Comparison of ENCODE assay signal across 22 cellular contexts in genomic region chr17:30112794-30113193, GRCh38. TPM values are rescaled to one million over a fixed set of nuclear protein-coding genes. Genes with fewer than 3 reads are reported as not detected.
DNase-seq lines count a peak whose midpoint lies in the region; ATAC-seq, FAIRE-seq and TF ChIP-seq lines count a peak whose summit lies in the region.
"Had no signal": no experiment of that assay in that cellular context is flagged by ENCODE, and none has a peak within 500 bp of the region (broad histone marks: within the 10 kb centered on the region; RNA-seq: fewer than 3 reads in every experiment).

No MANE protein-coding gene starts in this region.

- H3K4me1 Mint-ChIP-seq in activated CD4-positive, alpha-beta memory T cell treated with anti-CD3 and anti-CD28 coated beads, Interleukin-2, amount 10 ng/mL, durations not matched to agents 7 days and 5 days = peaks cover 30% of the 10 kb centered on the region

- H3K4me3 ChIP-seq in HepG2 (replicated peaks in 1 of 3; ENCODE audit: insufficient read depth in 1 of 3, low read depth in 2 of 3, low read length in 3 of 3) = no peak overlapping the region
- no peak overlapping the region for H3K4me3 ChIP-seq in right lobe of liver
- H3K4me3 ChIP-seq in OCI-LY3 (ENCODE audit: low read length) = no peak overlapping the region
- no peak overlapping the region for H3K4me3 ChIP-seq in colonic mucosa
- H3K4me3 ChIP-seq: pancreas, right atrium auricular region, uterus had no signal

- H3K4me3 Mint-ChIP-seq in activated CD4-positive, alpha-beta memory T cell treated with anti-CD3 and anti-CD28 coated beads, Interleukin-2, amount 10 ng/mL, durations not matched to agents 7 days and 5 days = no peak overlapping the region
- H3K4me3 Mint-ChIP-seq: activated CD4-positive, alpha-beta memory T cell treated with anti-CD3 and anti-CD28 coated beads for 36 hours; activated naive CD4-positive, alpha-beta T cell treated with anti-CD3 and anti-CD28 coated beads, Interleukin-2, amount 50 U/mL, for 24 hours; central memory CD8-positive, alpha-beta T cell; memory B cell had no signal

- no peaks in the 10 kb centered on the region for H3K9me3 Mint-ChIP-seq in activated CD4-positive, alpha-beta memory T cell treated with anti-CD3 and anti-CD28 coated beads, Interleukin-2, amount 10 ng/mL, durations not matched to agents 7 days and 5 days
- H3K9me3 Mint-ChIP-seq: activated CD4-positive, alpha-beta memory T cell treated with anti-CD3 and anti-CD28 coated beads for 36 hours; activated naive CD4-positive, alpha-beta T cell treated with anti-CD3 and anti-CD28 coated beads, Interleukin-2, amount 50 U/mL, for 24 hours; central memory CD8-positive, alpha-beta T cell; memory B cell had no signal

- peaks cover 12% of the 10 kb centered on the region for H3K79me2 ChIP-seq in HepG2 (ENCODE audit: insufficient read depth, low read length)
- H3K79me2 ChIP-seq in OCI-LY3 (ENCODE audit: low read length) = peaks cover 12% of the 10 kb centered on the region

- TF ChIP-seq CTCF in HepG2 (CRISPR knock-in tag; IDR thresholded peaks at IDR 0.05) (no peak), right lobe of liver (IDR thresholded peaks at IDR 0.05) (no peak), OCI-LY3 (IDR thresholded peaks at IDR 0.05; ENCODE audit: low read depth, low read length) (no peak), colonic mucosa (IDR thresholded peaks at IDR 0.05) (no peak)

- in situ Hi-C loops in HepG2 (cut with HindIII; ENCODE audit: extremely low pct_ligation_motif_present, low pct_unique_long_range_greater_than_20kb) = no loop called here

- TF ChIP-seq EP300 in HepG2 (IDR thresholded peaks at IDR 0.05; ENCODE audit: low read depth in 2 of 2, low read length in 2 of 2) (no peak), HepG2 (CRISPR knock-in tag; IDR thresholded peaks at IDR 0.05; ENCODE audit: borderline replicate concordance) (no peak)

- H3K27ac ChIP-seq in HepG2 (ENCODE audit: extremely low read length, insufficient read depth, low read length) (no peak overlapping the region), right lobe of liver (no peak overlapping the region), OCI-LY3 (ENCODE audit: low read length) (no peak overlapping the region), colonic mucosa (peak overlapping the region; percentile 62)
- H3K27ac ChIP-seq: pancreas, right atrium auricular region, uterus had no signal

- H3K9me3 ChIP-seq in HepG2 (ENCODE audit: low read length) (no peaks in the 10 kb centered on the region), right lobe of liver (no peaks in the 10 kb centered on the region), OCI-LY3 (ENCODE audit: insufficient read depth, low read length) (no peaks in the 10 kb centered on the region), colonic mucosa (no peaks in the 10 kb centered on the region)
- H3K9me3 ChIP-seq: pancreas, right atrium auricular region, uterus had no signal

- no TSS peak for BruUV-seq in HepG2 (replicated peaks; lab: Mats Ljungman, UMichigan)

- no peak for FAIRE-seq in HepG2 (lab: Jason Lieb, UNC)
- FAIRE-seq: pancreas, RCC 7860 had no signal

- peaks cover 7% of the 10 kb centered on the region for H3K27me3 Mint-ChIP-seq in activated CD4-positive, alpha-beta memory T cell treated with anti-CD3 and anti-CD28 coated beads, Interleukin-2, amount 10 ng/mL, durations not matched to agents 7 days and 5 days
- H3K27me3 Mint-ChIP-seq: central memory CD8-positive, alpha-beta T cell had no signal

- H3K36me3 ChIP-seq in HepG2 (replicated peaks in 1 of 2; ENCODE audit: control insufficient read depth in 1 of 2, insufficient read depth in 2 of 2, low read length in 2 of 2) = no peaks in the 10 kb centered on the region
- H3K36me3 ChIP-seq in right lobe of liver = no peaks in the 10 kb centered on the region
- no peaks in the 10 kb centered on the region for H3K36me3 ChIP-seq in OCI-LY3 (replicated peaks; ENCODE audit: low read depth, low read length)
- no peaks in the 10 kb centered on the region for H3K36me3 ChIP-seq in colonic mucosa
- H3K36me3 ChIP-seq: pancreas, right atrium auricular region, uterus had no signal

- DNase-seq in HepG2 (ENCODE audit: low spot score) (no peak), right lobe of liver (no peak), colonic mucosa (no peak), C1 segment of cervical spinal cord (lab: John Stamatoyannopoulos, UW) (no peak)
- DNase-seq in activated CD4-positive, alpha-beta T cell treated with anti-CD3 and anti-CD28 coated beads for 4 hours = no peak
- DNase-seq in activated CD4-positive, alpha-beta memory T cell treated with anti-CD3 and anti-CD28 coated beads, Interleukin-2, amount 10 ng/mL, durations not matched to agents 7 days and 5 days = no peak
- DNase-seq: activated T-cell treated with anti-CD3 and anti-CD28 coated beads, Interleukin-2, amount 50 U/mL, for 48 hours; Karpas-422; NCI-H1092; NCI-H446; pancreas; stimulated activated CD4-positive, alpha-beta T cell treated with anti-CD3 and anti-CD28 coated beads, Interleukin-12 subunit alpha, Interleukin-12 subunit beta, amount 100 ng/mL, for 4 hours; stimulated activated CD8-positive, alpha-beta memory T cell treated with anti-CD3 and anti-CD28 coated beads, Interleukin-4, amount 100 ng/mL, for 48 hours; uterus had no signal

- peaks cover 8% of the 10 kb centered on the region for H3K36me3 Mint-ChIP-seq in activated CD4-positive, alpha-beta memory T cell treated with anti-CD3 and anti-CD28 coated beads, Interleukin-2, amount 10 ng/mL, durations not matched to agents 7 days and 5 days (ENCODE audit: low read depth)

- no peak for TF ChIP-seq RAD21 in HepG2 (CRISPR knock-in tag; IDR thresholded peaks at IDR 0.05)

- CTCF ChIA-PET in HepG2 (lab: Yijun Ruan, JAX; ENCODE audit: low intra/inter-chr PET ratio, low total read pairs) = no interaction called here
- CTCF ChIA-PET in activated CD4-positive, alpha-beta memory T cell treated with anti-CD3 and anti-CD28 coated beads, Interleukin-2, amount 10 ng/mL, durations not matched to agents 7 days and 5 days (lab: Charles Lee) = interaction anchor here (1.6 to 4.1 kb wide), 6 partner anchors 8 to 365 kb away, joined by 4 to 54 read pairs (median 10); partner anchors contain the start of gene GOSR1

- H3K27ac Mint-ChIP-seq in activated CD4-positive, alpha-beta memory T cell treated with anti-CD3 and anti-CD28 coated beads, Interleukin-2, amount 10 ng/mL, durations not matched to agents 7 days and 5 days = no peak overlapping the region
- H3K27ac Mint-ChIP-seq: activated CD4-positive, alpha-beta memory T cell treated with anti-CD3 and anti-CD28 coated beads for 36 hours; activated naive CD4-positive, alpha-beta T cell treated with anti-CD3 and anti-CD28 coated beads, Interleukin-2, amount 50 U/mL, for 24 hours; memory B cell had no signal

- TF ChIP-seq POLR2A in HepG2 (IDR thresholded peaks at IDR 0.05; ENCODE audit: insufficient read depth in 1 of 2, low read depth in 2 of 2, low read length in 2 of 2) (no peak), right lobe of liver (IDR thresholded peaks at IDR 0.05) (no peak)

- H3K27me3 ChIP-seq in HepG2 (ENCODE audit: control insufficient read depth in 1 of 2, insufficient read depth in 2 of 2, low read length in 2 of 2) (peaks cover 0 to under 1% of the 10 kb centered on the region in 2 experiments; a peak in 1 of 5 replicates), right lobe of liver (no peaks in the 10 kb centered on the region), OCI-LY3 (ENCODE audit: low read depth, low read length) (peaks cover 1% of the 10 kb centered on the region; the same call in 1 of the 2 replicates), colonic mucosa (no peaks in the 10 kb centered on the region)
- H3K27me3 ChIP-seq: pancreas, right atrium auricular region had no signal

- ATAC-seq in HepG2 (no peak), right lobe of liver (no peak), HG03432 (IDR thresholded peaks at IDR 0.05; ENCODE audit: unreplicated experiment) (no peak)
- ATAC-seq: pancreas had no signal

- H3K9ac ChIP-seq in HepG2 (ENCODE audit: insufficient read depth, low read depth, low read length) (no peak overlapping the region), OCI-LY3 (ENCODE audit: low read length) (no peak overlapping the region), colonic mucosa (ENCODE audit: low read depth in 2 of 2, low read length in 2 of 2) (no peak overlapping the region)

- POLR2A ChIA-PET in HepG2 (lab: Yijun Ruan, JAX) = interaction anchor here (2.6 kb wide), 1 partner anchor 8 kb away, joined by 8 read pairs; no protein-coding TSS in a partner anchor
- POLR2A ChIA-PET in activated CD4-positive, alpha-beta memory T cell treated with anti-CD3 and anti-CD28 coated beads, Interleukin-2, amount 10 ng/mL, durations not matched to agents 7 days and 5 days (lab: Charles Lee) = interaction anchor here (0.9 to 5.4 kb wide), 3 partner anchors 7 to 221 kb away, joined by 3 to 30 read pairs (median 3); partner anchors contain the start of gene TMIGD1

- H2AFZ ChIP-seq in HepG2 (ENCODE audit: low read length) (no peak overlapping the region), OCI-LY3 (ENCODE audit: low read depth, low read length) (no peak overlapping the region)

- peaks cover 13% of the 10 kb centered on the region for H3K4me1 ChIP-seq in HepG2 (ENCODE audit: insufficient read depth, low read length)
- peaks cover 0 to 13% (median 2%) of the 10 kb centered on the region in 4 donors for H3K4me1 ChIP-seq in right lobe of liver
- H3K4me1 ChIP-seq in OCI-LY3 (ENCODE audit: low read length) = peaks cover 11% of the 10 kb centered on the region
- no peaks in the 10 kb centered on the region for H3K4me1 ChIP-seq in colonic mucosa
- H3K4me1 ChIP-seq: uterus had no signal

- H4K20me1 ChIP-seq in HepG2 (ENCODE audit: insufficient read depth, low read length) (no peaks in the 10 kb centered on the region), OCI-LY3 (ENCODE audit: insufficient read depth, low read length) (no peaks in the 10 kb centered on the region)

- H3K4me2 ChIP-seq in HepG2 (ENCODE audit: low read depth, low read length) = peak overlapping the region; percentile 16; the same call in 1 of the 2 replicates
- H3K4me2 ChIP-seq in OCI-LY3 (ENCODE audit: low read length) = peak overlapping the region; percentile 15; the same call in 1 of the 2 replicates

- intact Hi-C loops in HepG2 (cut with micrococcal nuclease; ENCODE audit: unreplicated experiment) (no loop called here), right lobe of liver (cut with DNase I) (no loop called here), colonic mucosa (cut with DNase I) (no loop called here)

RNA-seq across cellular contexts. Expression of gene NSRP1, which starts 3.8 kb away (rescaled TPM):
- total RNA-seq in HepG2 (2016; rRNA removed; fragmentation: Illumina TruSeq; extraction: Trizol) (12.7 and 14.3 TPM in 2 replicates), right lobe of liver (10 to 100 TPM in 1 of 6 experiments, 1 to 10 TPM in 5; 5.8 to 11.7 (median 8.1) TPM), colonic mucosa (10 to 100 TPM; 20.9 TPM)
- total RNA-seq in HepG2 (2016; cell fraction: cytosol; rRNA removed; fragmentation: Illumina TruSeq; extraction: Trizol; ENCODE audit: low read depth) = 4.8 and 4.9 TPM in 2 replicates
- total RNA-seq in HepG2 (2016; cell fraction: insoluble cytoplasmic fraction; rRNA removed; fragmentation: Illumina TruSeq; extraction: Trizol) = 11.4 and 13.2 TPM in 2 replicates
- 6.2 and 6.9 TPM in 2 replicates for total RNA-seq in HepG2 (2016; cell fraction: membrane; rRNA removed; fragmentation: Illumina TruSeq; extraction: Trizol)
- total RNA-seq in HepG2 (2016; cell fraction: nucleus; rRNA removed; fragmentation: Illumina TruSeq; extraction: Trizol) = 17.0 and 18.8 TPM in 2 replicates
- polyA plus RNA-seq in HepG2 (2011; rRNA removed) = 6.9 and 7.0 TPM in 2 replicates
- 4.6 and 5.9 TPM in 2 replicates for polyA plus RNA-seq in HepG2 (2011; cell fraction: cytosol; rRNA removed)
- 7.8 and 8.7 TPM in 2 replicates for polyA plus RNA-seq in HepG2 (2011; cell fraction: nucleus; rRNA removed)
- 9.8 and 14.0 TPM in 2 replicates for polyA plus RNA-seq in HepG2 (2012)
- 2.3 and 2.7 TPM in 2 replicates for polyA plus RNA-seq in HepG2 (2016; cell fraction: cytosol; fragmentation: Illumina TruSeq; extraction: Trizol; ENCODE audit: low read depth)
- polyA plus RNA-seq in HepG2 (2016; cell fraction: insoluble cytoplasmic fraction; fragmentation: Illumina TruSeq; extraction: Trizol; ENCODE audit: low read depth) = 20.2 and 23.2 TPM in 2 replicates
- polyA plus RNA-seq in HepG2 (2016; cell fraction: membrane; fragmentation: Illumina TruSeq; extraction: Trizol; ENCODE audit: low read depth) = 4.3 and 5.8 TPM in 2 replicates
- 29.8 and 32.2 TPM in 2 replicates for polyA plus RNA-seq in HepG2 (2016; cell fraction: nucleus; fragmentation: Illumina TruSeq; extraction: Trizol; ENCODE audit: insufficient read depth, low read depth)
- polyA minus RNA-seq in HepG2 (2011; rRNA and poly(A)+ RNA removed; ENCODE audit: low replicate concordance) = 5.6 and 19.0 TPM in 2 replicates
- 3.8 and 5.9 TPM in 2 replicates for polyA minus RNA-seq in HepG2 (2011; cell fraction: cytosol; rRNA and poly(A)+ RNA removed)
- 31.1 and 34.6 TPM in 2 replicates for polyA minus RNA-seq in HepG2 (2011; cell fraction: nucleus; rRNA and poly(A)+ RNA removed)
- total RNA-seq in activated CD4-positive, alpha-beta memory T cell treated with anti-CD3 and anti-CD28 coated beads, Interleukin-2, amount 10 ng/mL, durations not matched to agents 7 days and 5 days = 10 to 100 TPM; 21.6 to 22.7 TPM
